Comparison of ENCODE assay signal across 9 cellular contexts in the genomic region with DNA sequence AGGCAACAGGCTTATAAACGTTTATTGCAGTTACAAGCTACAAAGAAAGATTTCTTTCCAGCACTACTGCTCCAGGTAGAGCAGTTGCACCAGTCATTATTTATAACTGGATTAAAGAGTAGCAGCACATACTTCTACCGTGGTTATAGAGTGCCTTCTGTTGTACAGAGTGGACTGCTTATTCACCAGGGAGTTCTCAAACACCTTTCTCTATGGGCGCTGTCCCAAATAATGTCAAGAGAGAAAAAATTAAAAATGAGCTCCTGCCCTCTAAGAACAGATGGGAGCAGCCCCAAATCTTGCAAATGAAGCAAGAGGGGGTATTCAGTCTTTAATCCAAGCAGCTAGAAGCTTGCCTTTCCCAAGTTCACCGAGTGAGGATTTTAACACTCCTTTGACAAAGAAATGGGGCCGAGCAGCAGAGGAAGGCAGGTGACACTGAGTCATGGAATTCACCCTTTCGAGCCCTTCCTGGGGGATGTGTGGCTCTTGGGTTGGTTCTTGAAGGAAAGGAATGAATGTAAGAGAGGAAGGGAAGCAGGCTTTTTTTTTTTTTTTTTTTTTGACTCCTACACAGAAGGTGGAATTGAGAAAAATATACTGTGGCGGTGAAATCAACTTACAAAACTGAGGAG.
DNase-seq lines count a peak whose midpoint lies in the region; FAIRE-seq and TF ChIP-seq lines count a peak whose summit lies in the region.
"Had no signal": no experiment of that assay in that cellular context is flagged by ENCODE, and none has a peak within 500 bp of the region (broad histone marks: within the 10 kb centered on the region; RNA-seq: fewer than 3 reads in every experiment).

No MANE protein-coding gene starts in this region.

- H3K4me1 ChIP-seq in esophagus squamous epithelium = peaks cover 42 to 88% (median 60%) of the 10 kb centered on the region in 3 donors

- DNase-seq in stimulated activated CD4-positive, alpha-beta T cell treated with anti-CD3 and anti-CD28 coated beads, Interleukin-15, amount 100 ng/mL, for 24 hours = peak; percentile 56
- DNase-seq in stimulated activated CD4-positive, alpha-beta T cell treated with anti-CD3 and anti-CD28 coated beads, Interleukin-4, amount 100 ng/mL, for 1 hour = no peak
- DNase-seq in NCI-H524 (lab: John Stamatoyannopoulos, UW) = peak; percentile 88 to 97
- DNase-seq in esophagus squamous epithelium (lab: John Stamatoyannopoulos, UW) = no peak
- peak; percentile 67 for DNase-seq in urothelium cell line (ENCODE audit: low spot score)
- no peak for DNase-seq in NCI-H187 (lab: John Stamatoyannopoulos, UW)
- no peak for DNase-seq in Kasumi-1 (lab: John Stamatoyannopoulos, UW)
- no peak for DNase-seq in GM19240 (ENCODE audit: insufficient read length, low spot score)
- DNase-seq: activated CD4-positive, CD25-positive, alpha-beta regulatory T cell treated with anti-CD3 and anti-CD28 coated beads, Interleukin-2, amount 50 U/mL, for 72 hours had no signal

- TF ChIP-seq CTCF in esophagus squamous epithelium (IDR thresholded peaks at IDR 0.05) = no peak

- no peaks in the 10 kb centered on the region for H3K9me3 ChIP-seq in esophagus squamous epithelium

- WGBS in esophagus squamous epithelium, 2 donors = 29 to 34% methylated on average over 7 of the region's 7 CpGs

- no peaks in the 10 kb centered on the region for H3K27me3 ChIP-seq in esophagus squamous epithelium

- no peak for FAIRE-seq in urothelium cell line (lab: Jason Lieb, UNC)

- H3K4me3 ChIP-seq in esophagus squamous epithelium = no peak overlapping the region

- TF ChIP-seq POLR2A in esophagus squamous epithelium (IDR thresholded peaks at IDR 0.05) = no peak

- intact Hi-C loops in esophagus squamous epithelium (cut with DNase I) = no loop called here

- H3K27ac ChIP-seq in esophagus squamous epithelium = peak overlapping the region; percentile 71 to 84 (median 82)

- peaks cover 0 to 13% (median 0%) of the 10 kb centered on the region in 3 donors for H3K36me3 ChIP-seq in esophagus squamous epithelium

Comparison
In these comparisons a context has a peak if more than half of its experiments do, and no peak if none do; other contexts are left out.
1. DNase-seq: peak in stimulated activated CD4-positive, alpha-beta T cell treated with anti-CD3 and anti-CD28 coated beads, Interleukin-15, amount 100 ng/mL, for 24 hours (single experiment), NCI-H524 (2 of 2) and urothelium cell line (single experiment); none in stimulated activated CD4-positive, alpha-beta T cell treated with anti-CD3 and anti-CD28 coated beads, Interleukin-4, amount 100 ng/mL, for 1 hour (single experiment), esophagus squamous epithelium (single experiment), NCI-H187 (0 of 2), Kasumi-1 (0 of 2) and GM19240 (single experiment).